In the genomic region with DNA sequence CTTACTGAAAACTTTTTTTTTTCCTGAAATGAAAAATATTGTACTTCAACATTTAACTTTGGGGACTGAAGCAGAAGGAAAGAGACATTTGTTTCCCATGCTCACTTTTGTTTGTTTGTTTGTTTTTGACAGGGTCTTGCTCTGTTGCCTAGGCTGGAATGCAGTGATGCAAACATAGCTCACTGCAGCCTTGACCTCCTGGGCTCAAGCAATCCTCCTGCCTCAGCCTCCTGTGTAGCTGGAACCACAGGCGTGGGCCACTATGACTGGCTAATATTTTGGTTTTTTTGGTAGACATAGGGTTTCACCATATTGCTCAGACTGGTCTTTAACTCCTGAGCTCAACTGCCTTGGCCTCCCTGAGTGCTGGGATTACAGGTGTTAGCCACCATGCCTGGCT, we compare ENCODE assay signal across 17 cellular contexts.
DNase-seq lines count a peak whose midpoint lies in the region; ATAC-seq and TF ChIP-seq lines count a peak whose summit lies in the region.
"Had no signal": no experiment of that assay in that cellular context is flagged by ENCODE, and none has a peak within 500 bp of the region (broad histone marks: within the 10 kb centered on the region; RNA-seq: fewer than 3 reads in every experiment).

No MANE protein-coding gene starts in this region.

- intact Hi-C loops in heart right ventricle (cut with DNase I) (loop anchor here in 1 of 10 donors (10.0 kb wide), 1 partner anchor 50 kb away; a partner anchor contains a TSS), left cardiac atrium (cut with DNase I) (no loop called here)

- H3K4me3 ChIP-seq in heart right ventricle: no peak overlapping the region
- no peak overlapping the region for H3K4me3 ChIP-seq in neural progenitor cell
- no peak overlapping the region for H3K4me3 ChIP-seq in upper lobe of left lung
- H3K4me3 ChIP-seq: Peyer's patch had no signal

- H3K4me1 ChIP-seq in heart right ventricle (peaks cover 4 to 65% (median 42%) of the 10 kb centered on the region in 9 donors), neural progenitor cell (peaks cover 8% of the 10 kb centered on the region), upper lobe of left lung (peaks cover 10 to 29% (median 14%) of the 10 kb centered on the region in 4 donors)
- H3K4me1 ChIP-seq: Peyer's patch had no signal

- H3K27ac Mint-ChIP-seq in neural progenitor cell (no peak overlapping the region), mesothelial cell of epicardium (no peak overlapping the region)
- H3K27ac Mint-ChIP-seq: B cell; CD4-positive, CD25-positive, alpha-beta regulatory T cell; HFFc6 had no signal

- H3K4me2 ChIP-seq in neural progenitor cell: peak overlapping the region; percentile 31

- no peaks in the 10 kb centered on the region for H3K79me2 ChIP-seq in neural progenitor cell (ENCODE audit: low read depth)

- ATAC-seq in heart right ventricle (no peak), left cardiac atrium (no peak), upper lobe of left lung (ENCODE audit: low FRiP score in 2 of 2) (no peak)

- DNase-seq in heart right ventricle (no peak), left cardiac atrium (no peak), neural progenitor cell (ENCODE audit: low spot score) (no peak), upper lobe of left lung (no peak), mesothelial cell of epicardium (ENCODE audit: low spot score in 2 of 2, unreplicated experiment in 2 of 2) (no peak), NCI-H2171 treated with DMSO at 0.1 percent for 48 hours (lab: John Stamatoyannopoulos, UW) (no peak)
- DNase-seq: CD4-positive, CD25-positive, alpha-beta regulatory T cell; COR-L47; HFFc6; IMR-90; NCI-H1048; NCI-H1436; NCI-H1930; NK-92 treated with Interleukin-12 subunit alpha and Interleukin-12 subunit beta, amount 100 ng/mL, for 24 hours; Peyer's patch had no signal

- H3K4me3 Mint-ChIP-seq in neural progenitor cell: no peak overlapping the region
- H3K4me3 Mint-ChIP-seq in mesothelial cell of epicardium: no peak overlapping the region
- H3K4me3 Mint-ChIP-seq: B cell; CD4-positive, CD25-positive, alpha-beta regulatory T cell; HFFc6 had no signal

- H3K27me3 Mint-ChIP-seq in neural progenitor cell (ENCODE audit: insufficient read depth, low read depth): peaks cover 5% of the 10 kb centered on the region
- H3K27me3 Mint-ChIP-seq in mesothelial cell of epicardium (ENCODE audit: low read depth): no peaks in the 10 kb centered on the region

- H3K9ac ChIP-seq in neural progenitor cell: no peak overlapping the region

- 91% methylated on average over 1 of the region's 1 CpG for WGBS in heart right ventricle, 2 donors
- 90 to 100% methylated on average over 1 of the region's 1 CpG for WGBS in upper lobe of left lung, 2 donors

- H3K9me3 ChIP-seq in heart right ventricle (no peaks in the 10 kb centered on the region), neural progenitor cell (ENCODE audit: low read depth) (no peaks in the 10 kb centered on the region), upper lobe of left lung (no peaks in the 10 kb centered on the region)
- H3K9me3 ChIP-seq: Peyer's patch had no signal

- H3K27ac ChIP-seq in heart right ventricle (peak overlapping the region in 9 of 10 donors; percentile 0 to 95 (median 82)), cingulate gyrus (ENCODE audit: low read depth, low read length) (peak overlapping the region; percentile 96), neural progenitor cell (no peak overlapping the region), upper lobe of left lung (peak overlapping the region in 3 of 4 donors; percentile 77 to 90 (median 80))

- H3F3A ChIP-seq in neural progenitor cell (ENCODE audit: low read depth): no peaks in the 10 kb centered on the region

- TF ChIP-seq EP300 in upper lobe of left lung (IDR thresholded peaks at IDR 0.05): no peak

- no peaks in the 10 kb centered on the region for H3K36me3 ChIP-seq in heart right ventricle
- H3K36me3 ChIP-seq in neural progenitor cell: no peaks in the 10 kb centered on the region
- H3K36me3 ChIP-seq in upper lobe of left lung: no peaks in the 10 kb centered on the region
- H3K36me3 ChIP-seq: Peyer's patch had no signal

- no peak overlapping the region for H2AFZ ChIP-seq in neural progenitor cell (replicated peaks)

- TF ChIP-seq POLR2A in upper lobe of left lung (IDR thresholded peaks at IDR 0.05): no peak

- H3K36me3 Mint-ChIP-seq in neural progenitor cell (no peaks in the 10 kb centered on the region), mesothelial cell of epicardium (no peaks in the 10 kb centered on the region)
- H3K36me3 Mint-ChIP-seq: CD4-positive, CD25-positive, alpha-beta regulatory T cell had no signal

- TF ChIP-seq CTCF in heart right ventricle (IDR thresholded peaks at IDR 0.05): no peak
- no peak for TF ChIP-seq CTCF in neural progenitor cell (IDR thresholded peaks at IDR 0.05)
- no peak for TF ChIP-seq CTCF in upper lobe of left lung (IDR thresholded peaks at IDR 0.05)
- TF ChIP-seq CTCF in mesothelial cell of epicardium (IDR thresholded peaks at IDR 0.05; ENCODE audit: unreplicated experiment): no peak

- H3K27me3 ChIP-seq in heart right ventricle (no peaks in the 10 kb centered on the region), neural progenitor cell (no peaks in the 10 kb centered on the region), upper lobe of left lung (no peaks in the 10 kb centered on the region)
- H3K27me3 ChIP-seq: Peyer's patch had no signal

- H3K9me3 Mint-ChIP-seq in neural progenitor cell: no peaks in the 10 kb centered on the region
- no peaks in the 10 kb centered on the region for H3K9me3 Mint-ChIP-seq in mesothelial cell of epicardium
- H3K9me3 Mint-ChIP-seq: HFFc6 had no signal

- H3K4me1 Mint-ChIP-seq in neural progenitor cell: peaks cover 29% of the 10 kb centered on the region
- H3K4me1 Mint-ChIP-seq in mesothelial cell of epicardium: peaks cover 18% of the 10 kb centered on the region
- H3K4me1 Mint-ChIP-seq: B cell; CD4-positive, CD25-positive, alpha-beta regulatory T cell had no signal

- no peaks in the 10 kb centered on the region for H4K20me1 ChIP-seq in neural progenitor cell (ENCODE audit: low read depth)
